Comparison of ENCODE assay signal across 20 cellular contexts in genomic region chr19:19743176-19743575, GRCh38. TPM values are rescaled to one million over a fixed set of nuclear protein-coding genes. Genes with fewer than 3 reads are reported as not detected.
DNase-seq lines count a peak whose midpoint lies in the region; ATAC-seq, FAIRE-seq and TF ChIP-seq lines count a peak whose summit lies in the region.
"Had no signal": no experiment of that assay in that cellular context is flagged by ENCODE, and none has a peak within 500 bp of the region (broad histone marks: within the 10 kb centered on the region; RNA-seq: fewer than 3 reads in every experiment).

No MANE protein-coding gene starts in this region.

- H3K27ac ChIP-seq in HepG2 (ENCODE audit: extremely low read length, insufficient read depth, low read length): no peak overlapping the region
- no peak overlapping the region for H3K27ac ChIP-seq in right lobe of liver
- H3K27ac ChIP-seq in trophoblast cell (ENCODE audit: low read depth, low read length): no peak overlapping the region
- H3K27ac ChIP-seq: BLaER1, C4-2B, GM23248 had no signal

- in situ Hi-C loops in HepG2 (cut with HindIII; ENCODE audit: extremely low pct_ligation_motif_present, low pct_unique_long_range_greater_than_20kb): no loop called here
- in situ Hi-C loops in G401 (cut with HindIII; ENCODE audit: low sequenced_read_pairs): no loop called here

- H3K9me3 ChIP-seq in HepG2 (ENCODE audit: low read length) (no peaks in the 10 kb centered on the region), right lobe of liver (no peaks in the 10 kb centered on the region), trophoblast cell (ENCODE audit: insufficient read depth, low read depth, low read length) (peaks cover 38% of the 10 kb centered on the region)
- H3K9me3 ChIP-seq: BLaER1 had no signal

- TF ChIP-seq EP300 in HepG2 (IDR thresholded peaks at IDR 0.05; ENCODE audit: low read depth in 2 of 2, low read length in 2 of 2) (no peak), HepG2 (CRISPR knock-in tag; IDR thresholded peaks at IDR 0.05; ENCODE audit: borderline replicate concordance) (no peak)

- no peak overlapping the region for H3K14ac ChIP-seq in trophoblast cell (ENCODE audit: low read length)

- H3K27me3 ChIP-seq in HepG2 (ENCODE audit: control insufficient read depth in 1 of 2, insufficient read depth in 2 of 2, low read length in 2 of 2) (peaks cover 3 to 44% of the 10 kb centered on the region in 2 experiments), right lobe of liver (no peaks in the 10 kb centered on the region), H7 (ENCODE audit: control insufficient read depth, insufficient read depth, low read length) (no peaks in the 10 kb centered on the region), trophoblast cell (ENCODE audit: insufficient read depth, low read length) (no peaks in the 10 kb centered on the region)
- H3K27me3 ChIP-seq: BLaER1 had no signal

- H2AFZ ChIP-seq in HepG2 (ENCODE audit: low read length) (no peak overlapping the region), trophoblast cell (ENCODE audit: insufficient read depth, low read length, poor library complexity) (no peak overlapping the region)
- H2AFZ ChIP-seq: GM23248 had no signal

- TF ChIP-seq CTCF in HepG2 (CRISPR knock-in tag; IDR thresholded peaks at IDR 0.05) (no peak), right lobe of liver (IDR thresholded peaks at IDR 0.05) (no peak)

- no peak for FAIRE-seq in HepG2 (lab: Jason Lieb, UNC)
- FAIRE-seq: GM12878, GM19239, H1 had no signal

- H3K18ac ChIP-seq in trophoblast cell (ENCODE audit: low read length): no peak overlapping the region

- H2BK120ac ChIP-seq in trophoblast cell (ENCODE audit: insufficient read depth, low read length, poor library complexity): no peak overlapping the region

- H3K4me3 ChIP-seq in HepG2 (replicated peaks in 1 of 3; ENCODE audit: insufficient read depth in 1 of 3, low read depth in 2 of 3, low read length in 3 of 3): no peak overlapping the region
- H3K4me3 ChIP-seq in right lobe of liver: no peak overlapping the region
- H3K4me3 ChIP-seq in H7 (ENCODE audit: insufficient read depth, low read depth, low read length): no peak overlapping the region
- H3K4me3 ChIP-seq in trophoblast cell (ENCODE audit: low read depth, low read length): no peak overlapping the region
- H3K4me3 ChIP-seq: BLaER1, GM12878, GM23248 had no signal

- no peak overlapping the region for H4K91ac ChIP-seq in trophoblast cell (ENCODE audit: low read depth, low read length)

- TF ChIP-seq POLR2A in HepG2 (IDR thresholded peaks at IDR 0.05; ENCODE audit: insufficient read depth in 1 of 2, low read depth in 2 of 2, low read length in 2 of 2): no peak
- TF ChIP-seq POLR2A in right lobe of liver (IDR thresholded peaks at IDR 0.05): no peak

- H3K4me1 ChIP-seq in HepG2 (ENCODE audit: insufficient read depth, low read length) (peaks cover 16% of the 10 kb centered on the region), right lobe of liver (no peaks in the 10 kb centered on the region), trophoblast cell (ENCODE audit: control insufficient read depth in 1 of 2, insufficient read depth in 2 of 2, low read length in 2 of 2) (no peaks in the 10 kb centered on the region)
- H3K4me1 ChIP-seq: BLaER1, Caco-2 had no signal

- H2AK5ac ChIP-seq in trophoblast cell (ENCODE audit: low read length): no peak overlapping the region

- no peak overlapping the region for H4K8ac ChIP-seq in trophoblast cell (ENCODE audit: low read depth, low read length)

- no peak overlapping the region for H2BK12ac ChIP-seq in trophoblast cell (ENCODE audit: low read length)

- no peaks in the 10 kb centered on the region for H3K79me1 ChIP-seq in trophoblast cell (ENCODE audit: low read length)

- no TSS peak for BruUV-seq in HepG2 (replicated peaks; lab: Mats Ljungman, UMichigan)

- no peak overlapping the region for H2BK5ac ChIP-seq in trophoblast cell (ENCODE audit: low read depth, low read length, poor library complexity)

- CTCF ChIA-PET in HepG2 (lab: Yijun Ruan, JAX; ENCODE audit: low intra/inter-chr PET ratio, low total read pairs): no interaction called here

- H3K4me2 ChIP-seq in HepG2 (ENCODE audit: low read depth, low read length) (0 out of 2 replicates have a peak overlapping the region, but pooled peaks have one; percentile 36), trophoblast cell (ENCODE audit: low read length) (no peak overlapping the region)
- H3K4me2 ChIP-seq: BLaER1 had no signal

- H3K23ac ChIP-seq in trophoblast cell (ENCODE audit: low read length): no peak overlapping the region

- no peak for ATAC-seq in HepG2
- no peak for ATAC-seq in right lobe of liver
- ATAC-seq: CD8-positive, alpha-beta T cell; GM12878; HCT116 had no signal

- H4K12ac ChIP-seq in trophoblast cell (ENCODE audit: low read depth, low read length): no peak overlapping the region

- POLR2A ChIA-PET in HepG2 (lab: Yijun Ruan, JAX): interaction anchor here (1.5 kb wide), 1 partner anchor 10 kb away, joined by 4 read pairs; the partner anchor contains the start of gene ZNF14

- no peak overlapping the region for H3K9ac ChIP-seq in HepG2 (ENCODE audit: insufficient read depth, low read depth, low read length)
- no peak overlapping the region for H3K9ac ChIP-seq in trophoblast cell (ENCODE audit: low read length)
- H3K9ac ChIP-seq: BLaER1, GM23248 had no signal

- no peak for TF ChIP-seq RAD21 in HepG2 (CRISPR knock-in tag; IDR thresholded peaks at IDR 0.05)

- no peaks in the 10 kb centered on the region for H3K36me3 ChIP-seq in HepG2 (replicated peaks in 1 of 2; ENCODE audit: control insufficient read depth in 1 of 2, insufficient read depth in 2 of 2, low read length in 2 of 2)
- no peaks in the 10 kb centered on the region for H3K36me3 ChIP-seq in right lobe of liver
- no peaks in the 10 kb centered on the region for H3K36me3 ChIP-seq in H7 (replicated peaks; ENCODE audit: control insufficient read depth, insufficient read depth, low read length)
- H3K36me3 ChIP-seq in trophoblast cell (ENCODE audit: control insufficient read depth in 1 of 2, insufficient read depth in 2 of 2, low read length in 2 of 2): no peaks in the 10 kb centered on the region
- H3K36me3 ChIP-seq: BLaER1 had no signal

- DNase-seq in HepG2 (ENCODE audit: low spot score): no peak
- DNase-seq in right lobe of liver: no peak
- DNase-seq in H7: peak; percentile 21
- peak; percentile 18 for DNase-seq in stimulated activated CD8-positive, alpha-beta memory T cell treated with anti-CD3 and anti-CD28 coated beads, Interleukin-4, amount 100 ng/mL, for 48 hours
- no peak for DNase-seq in G401 (ENCODE audit: low spot score)
- DNase-seq in trophoblast cell: no peak
- DNase-seq: Caco-2; CD4-positive, CD25-positive, alpha-beta regulatory T cell; CD8-positive, alpha-beta T cell; DMS153; DND-41; GDM1; GM23248; H9 had no signal

- H3K4ac ChIP-seq in trophoblast cell (ENCODE audit: low read depth, low read length): no peak overlapping the region

- WGBS in HepG2 (ENCODE audit: low lambda C conversion rate): 46% methylated on average over 5 of the region's 6 CpGs
- WGBS in right lobe of liver (ENCODE audit: insufficient coverage, low coverage, low lambda C conversion rate, missing lambda C conversion rate): 55% methylated on average over 4 of the region's 6 CpGs
- no CpG with 5 or more reads among the region's 6 CpGs for WGBS in trophoblast cell (ENCODE audit: extremely low coverage, insufficient coverage, insufficient read length)

- H4K20me1 ChIP-seq in HepG2 (ENCODE audit: insufficient read depth, low read length): no peaks in the 10 kb centered on the region
- H4K20me1 ChIP-seq: BLaER1 had no signal

- no peaks in the 10 kb centered on the region for H3K79me2 ChIP-seq in HepG2 (ENCODE audit: insufficient read depth, low read length)
- H3K79me2 ChIP-seq in trophoblast cell (ENCODE audit: control insufficient read depth, insufficient read depth, low read length, poor library complexity): no peaks in the 10 kb centered on the region

- intact Hi-C loops in HepG2 (cut with micrococcal nuclease; ENCODE audit: unreplicated experiment): no loop called here
- intact Hi-C loops in right lobe of liver (cut with DNase I): no loop called here

TF ChIP-seq in HepG2, 621 proteins besides CTCF, POLR2A, EP300 and RAD21 (continues in another document):
- TF ChIP-seq CAMTA2 (CRISPR knock-in tag; IDR thresholded peaks at IDR 0.05; ENCODE audit: borderline replicate concordance) (no peak), TOPORS (CRISPR knock-in tag; IDR thresholded peaks at IDR 0.05) (no peak), KDM5A (IDR thresholded peaks at IDR 0.05; ENCODE audit: borderline replicate concordance, low read length) (no peak), ZNF296 (CRISPR knock-in tag; conservative IDR thresholded peaks at IDR 0.05) (no peak), PPARG (CRISPR knock-in tag; conservative IDR thresholded peaks at IDR 0.05) (no peak), TCF7 (IDR thresholded peaks at IDR 0.05; ENCODE audit: low read depth) (no peak), ZFP62 (CRISPR knock-in tag; IDR thresholded peaks at IDR 0.05) (no peak)

RNA-seq across cellular contexts. Expression of gene ZNF14, which starts 10.3 kb away (rescaled TPM):
- total RNA-seq in HepG2 (2016; rRNA removed; fragmentation: Illumina TruSeq; extraction: Trizol): 6.2 and 8.8 TPM in 2 replicates
- total RNA-seq in HepG2 (2016; cell fraction: cytosol; rRNA removed; fragmentation: Illumina TruSeq; extraction: Trizol; ENCODE audit: low read depth): 1.2 and 1.4 TPM in 2 replicates
- total RNA-seq in HepG2 (2016; cell fraction: insoluble cytoplasmic fraction; rRNA removed; fragmentation: Illumina TruSeq; extraction: Trizol): 5.8 and 9.2 TPM in 2 replicates
- total RNA-seq in HepG2 (2016; cell fraction: membrane; rRNA removed; fragmentation: Illumina TruSeq; extraction: Trizol): 2.8 and 3.9 TPM in 2 replicates
- 5.0 and 6.5 TPM in 2 replicates for total RNA-seq in HepG2 (2016; cell fraction: nucleus; rRNA removed; fragmentation: Illumina TruSeq; extraction: Trizol)
- polyA plus RNA-seq in HepG2 (2011; rRNA removed): 1.5 and 1.9 TPM in 2 replicates
- 0.97 and 1.4 TPM in 2 replicates for polyA plus RNA-seq in HepG2 (2011; cell fraction: cytosol; rRNA removed)
- 0.85 and 0.92 TPM in 2 replicates for polyA plus RNA-seq in HepG2 (2011; cell fraction: nucleus; rRNA removed)
- 3.0 and 3.3 TPM in 2 replicates for polyA plus RNA-seq in HepG2 (2012)
- polyA plus RNA-seq in HepG2 (2016; cell fraction: cytosol; fragmentation: Illumina TruSeq; extraction: Trizol; ENCODE audit: low read depth): 0.28 and 0.34 TPM in 2 replicates
- 4.4 and 5.6 TPM in 2 replicates for polyA plus RNA-seq in HepG2 (2016; cell fraction: insoluble cytoplasmic fraction; fragmentation: Illumina TruSeq; extraction: Trizol; ENCODE audit: low read depth)
- 0.72 and 0.88 TPM in 2 replicates for polyA plus RNA-seq in HepG2 (2016; cell fraction: membrane; fragmentation: Illumina TruSeq; extraction: Trizol; ENCODE audit: low read depth)
- polyA plus RNA-seq in HepG2 (2016; cell fraction: nucleus; fragmentation: Illumina TruSeq; extraction: Trizol; ENCODE audit: insufficient read depth, low read depth): 5.1 and 5.6 TPM in 2 replicates
- 0.33 and 1.2 TPM in 2 replicates for polyA minus RNA-seq in HepG2 (2011; rRNA and poly(A)+ RNA removed; ENCODE audit: low replicate concordance)
- polyA minus RNA-seq in HepG2 (2011; cell fraction: cytosol; rRNA and poly(A)+ RNA removed): 2.7 and 4.2 TPM in 2 replicates
- polyA minus RNA-seq in HepG2 (2011; cell fraction: nucleus; rRNA and poly(A)+ RNA removed): 8.2 and 10.2 TPM in 2 replicates
- under 1 TPM; 0.25 to 0.67 (median 0.41) TPM for total RNA-seq in right lobe of liver
- total RNA-seq in H7 (2014; rRNA removed; shearing (Covaris generic)): 2.3 and 4.3 TPM in 2 replicates
- total RNA-seq in G401 (2014; rRNA removed; shearing (Covaris generic)): 4.7 and 7.8 TPM in 2 replicates
- polyA plus RNA-seq in trophoblast cell (2013): 2.6 and 2.9 TPM in 2 replicates

Comparison
In these comparisons a context has a peak if more than half of its experiments do, and no peak if none do; other contexts are left out.
1. DNase-seq: peak in H7 (single experiment) and stimulated activated CD8-positive, alpha-beta memory T cell treated with anti-CD3 and anti-CD28 coated beads, Interleukin-4, amount 100 ng/mL, for 48 hours (single experiment); none in HepG2 (single experiment), right lobe of liver (0 of 3), G401 (single experiment) and trophoblast cell (0 of 2).